Comparison of ENCODE assay signal across 8 cellular contexts in genomic region chr2:153519260-153519875, GRCh38. TPM values are rescaled to one million over a fixed set of nuclear protein-coding genes. Genes with fewer than 3 reads are reported as not detected.
DNase-seq lines count a peak whose midpoint lies in the region; ATAC-seq and TF ChIP-seq lines count a peak whose summit lies in the region.

No MANE protein-coding gene starts in this region.

- H4K20me1 ChIP-seq in MM.1S (ENCODE audit: insufficient read depth, low read length) = no peaks in the 10 kb centered on the region

- ATAC-seq in Right ventricle myocardium superior (ENCODE audit: poor library complexity) (no peak), body of pancreas (no peak), HG03095 (IDR thresholded peaks at IDR 0.05; ENCODE audit: unreplicated experiment) (no peak)

- H3K79me2 ChIP-seq in MM.1S (ENCODE audit: low read length) = no peaks in the 10 kb centered on the region

- 0% methylated on average over 1 of the region's 1 CpG for WGBS in body of pancreas, 2 donors

- no peak for TF ChIP-seq POLR2A in body of pancreas (IDR thresholded peaks at IDR 0.05)

- peak; percentile 63 to 69 for DNase-seq in cardiac muscle cell (ENCODE audit: low read depth in 1 of 2, low spot score in 1 of 2)
- no peak for DNase-seq in Right ventricle myocardium superior
- DNase-seq in MM.1S = peak; percentile 46
- peak; percentile 40 for DNase-seq in SW480 (ENCODE audit: low spot score)
- peak; percentile 53 to 76 (median 68) for DNase-seq in body of pancreas
- DNase-seq in left kidney (ENCODE audit: low read depth, low spot score) = peak; percentile 79
- peak; percentile 48 for DNase-seq in stimulated activated CD8-positive, alpha-beta memory T cell treated with anti-CD3 and anti-CD28 coated beads, Interleukin-12 subunit alpha, Interleukin-12 subunit beta, amount 100 ng/mL, for 1 hour (ENCODE audit: low read depth)

- H3K36me3 ChIP-seq in cardiac muscle cell (no peaks in the 10 kb centered on the region), MM.1S (replicated peaks; ENCODE audit: insufficient read depth, low read length) (no peaks in the 10 kb centered on the region), body of pancreas (replicated peaks in 1 of 2; ENCODE audit: insufficient read depth in 1 of 2, low read depth in 2 of 2) (no peaks in the 10 kb centered on the region)

- H2AFZ ChIP-seq in MM.1S (ENCODE audit: low read length) = no peak overlapping the region

- no peaks in the 10 kb centered on the region for H3K9me3 ChIP-seq in cardiac muscle cell (ENCODE audit: low read depth)
- no peaks in the 10 kb centered on the region for H3K9me3 ChIP-seq in MM.1S (replicated peaks; ENCODE audit: insufficient read depth, low read length)
- no peaks in the 10 kb centered on the region for H3K9me3 ChIP-seq in body of pancreas

- no peaks in the 10 kb centered on the region for H3K4me1 ChIP-seq in cardiac muscle cell (ENCODE audit: low read depth)
- no peaks in the 10 kb centered on the region for H3K4me1 ChIP-seq in MM.1S (ENCODE audit: low read length)
- H3K4me1 ChIP-seq in body of pancreas = no peaks in the 10 kb centered on the region

- intact Hi-C loops in Right ventricle myocardium superior (cut with DNase I) (no loop called here), body of pancreas (cut with DNase I) (no loop called here)

- H3K4me3 ChIP-seq in cardiac muscle cell (no peak overlapping the region), MM.1S (ENCODE audit: low read length) (no peak overlapping the region), body of pancreas (no peak overlapping the region)

- H3K4me2 ChIP-seq in MM.1S (ENCODE audit: low read depth, low read length) = no peak overlapping the region

- H3K27ac ChIP-seq in cardiac muscle cell = no peak overlapping the region
- H3K27ac ChIP-seq in MM.1S (ENCODE audit: low read length) = no peak overlapping the region
- H3K27ac ChIP-seq in body of pancreas = no peak overlapping the region

- TF ChIP-seq CTCF in cardiac muscle cell (IDR thresholded peaks at IDR 0.05; ENCODE audit: low read depth, low read length) = peak; percentile 61
- TF ChIP-seq CTCF in MM.1S (IDR thresholded peaks at IDR 0.05; ENCODE audit: low read length) = peak; percentile 82
- peak; percentile 46 to 81 (median 70) for TF ChIP-seq CTCF in body of pancreas (IDR thresholded peaks at IDR 0.05)

- no peak overlapping the region for H3K9ac ChIP-seq in MM.1S (ENCODE audit: low read length)

- H3K27me3 ChIP-seq in cardiac muscle cell = no peaks in the 10 kb centered on the region
- no peaks in the 10 kb centered on the region for H3K27me3 ChIP-seq in MM.1S (replicated peaks; ENCODE audit: insufficient read depth, low read length)
- no peaks in the 10 kb centered on the region for H3K27me3 ChIP-seq in body of pancreas

- no peaks in the 10 kb centered on the region for H3K9me2 ChIP-seq in MM.1S (replicated peaks; ENCODE audit: insufficient read depth, low read length)

- no peaks in the 10 kb centered on the region for H3F3A ChIP-seq in MM.1S (ENCODE audit: insufficient read depth, low read length)

RNA-seq across cellular contexts. Expression of gene RPRM, which starts 40.8 kb away (rescaled TPM):
- total RNA-seq in cardiac muscle cell (0.07 TPM in 1 of 2 replicates, not detected in the other), Right ventricle myocardium superior (not detected), body of pancreas (not detected)
- 0.75 TPM in 1 of 2 replicates, not detected in the other for polyA plus RNA-seq in cardiac muscle cell
